Comparison of ENCODE assay signal across 8 cellular contexts in the genomic region with DNA sequence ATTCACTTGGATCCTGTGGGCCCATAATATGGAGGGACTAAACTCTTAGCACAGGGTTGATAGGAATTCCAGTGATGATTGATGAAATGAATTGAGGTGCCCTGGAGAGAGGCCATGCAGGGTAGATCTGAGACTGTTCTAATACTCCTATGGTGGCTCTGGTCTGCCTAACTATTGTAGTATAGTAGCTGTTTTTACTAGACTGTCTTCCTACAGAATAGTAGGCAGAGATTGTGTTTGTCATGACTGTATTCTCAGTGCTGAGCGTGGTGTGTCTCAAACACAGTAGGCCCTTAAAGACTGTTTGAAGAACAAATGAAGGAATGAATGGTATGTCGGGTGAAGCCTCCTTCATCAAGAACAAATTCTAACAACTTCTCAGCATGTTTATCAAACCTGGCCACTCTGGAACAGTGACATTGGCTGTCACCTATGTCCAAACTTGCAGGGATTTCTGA.
A peak's percentile ranks its signal among the peaks of the same experiment; 100 is the strongest.
DNase-seq lines count a peak whose midpoint lies in the region; ATAC-seq and TF ChIP-seq lines count a peak whose summit lies in the region.

No MANE protein-coding gene starts in this region.

- H3K4me3 ChIP-seq in BLaER1 treated with 17β-estradiol and CSF1 and Interleukin-3, amounts not matched to agents 10 nM and 100 nM, result no peak overlapping the region
- peak overlapping the region in 1 of 2 donors; percentile 46 for H3K4me3 ChIP-seq in ascending aorta
- H3K4me3 ChIP-seq in mucosa of descending colon, result no peak overlapping the region

- intact Hi-C loops in ascending aorta (cut with DNase I), result loop anchor here (5.0 to 10.0 kb wide), 3 partner anchors 106 to 367 kb away; a partner anchor contains a TSS
- intact Hi-C loops in mucosa of descending colon (cut with DNase I, micrococcal nuclease), result no loop called here

- ATAC-seq in HG02588 (IDR thresholded peaks at IDR 0.05; ENCODE audit: unreplicated experiment), result peak; percentile 2
- peak; percentile 9 for ATAC-seq in mucosa of descending colon

- no peak for DNase-seq in ascending aorta (ENCODE audit: low spot score in 2 of 2)
- no peak for DNase-seq in mucosa of descending colon
- no peak for DNase-seq in dermis blood vessel endothelial cell
- DNase-seq in NCI-H2227 (lab: John Stamatoyannopoulos, UW; ENCODE audit: unreplicated experiment), result no peak
- DNase-seq in activated gamma-delta T cell (lab: John Stamatoyannopoulos, UW), result no peak
- DNase-seq in HuH-7.5 (ENCODE audit: low spot score), result no peak

- no peaks in the 10 kb centered on the region for H3K36me3 ChIP-seq in BLaER1 treated with 17β-estradiol and CSF1 and Interleukin-3, amounts not matched to agents 10 nM and 100 nM
- H3K36me3 ChIP-seq in ascending aorta (no peaks in the 10 kb centered on the region), mucosa of descending colon (ENCODE audit: low read depth) (no peaks in the 10 kb centered on the region)

- TF ChIP-seq CTCF in ascending aorta (IDR thresholded peaks at IDR 0.05) (no peak), mucosa of descending colon (IDR thresholded peaks at IDR 0.05) (no peak)

- peaks cover 0 to 6% (median 0%) of the 10 kb centered on the region in 11 experiments; a peak in 1 of 22 replicates for H3K9me3 ChIP-seq in BLaER1 treated with 17β-estradiol and CSF1 and Interleukin-3, amounts not matched to agents 10 nM and 100 nM (replicated peaks in 1 of 11)
- H3K9me3 ChIP-seq in ascending aorta (no peaks in the 10 kb centered on the region), mucosa of descending colon (no peaks in the 10 kb centered on the region)

- H3K27ac ChIP-seq in BLaER1 treated with 17β-estradiol and CSF1 and Interleukin-3, amounts not matched to agents 10 nM and 100 nM, result peak overlapping the region in 9 of 11 experiments; percentile 50 to 85 (median 78); a peak in 18 of 22 replicates
- H3K27ac ChIP-seq in ascending aorta, result peak overlapping the region; percentile 77 to 88

- peaks cover 21 to 36% (median 32%) of the 10 kb centered on the region in 10 experiments for H3K4me1 ChIP-seq in BLaER1 treated with 17β-estradiol and CSF1 and Interleukin-3, amounts not matched to agents 10 nM and 100 nM
- H3K4me1 ChIP-seq in ascending aorta (peaks cover 7 to 28% of the 10 kb centered on the region in 2 donors), mucosa of descending colon (ENCODE audit: low read depth) (no peaks in the 10 kb centered on the region)

- H4K20me1 ChIP-seq in BLaER1 treated with 17β-estradiol and CSF1 and Interleukin-3, amounts not matched to agents 10 nM and 100 nM, result no peaks in the 10 kb centered on the region

- H3K4me2 ChIP-seq in BLaER1 treated with 17β-estradiol and CSF1 and Interleukin-3, amounts not matched to agents 10 nM and 100 nM, result peak overlapping the region; percentile 67 to 88 (median 82); a peak in 21 of 22 replicates

- peak overlapping the region in 9 of 11 experiments; percentile 60 to 76 (median 68); a peak in 16 of 22 replicates for H3K9ac ChIP-seq in BLaER1 treated with 17β-estradiol and CSF1 and Interleukin-3, amounts not matched to agents 10 nM and 100 nM

- H3K27me3 ChIP-seq in BLaER1 treated with 17β-estradiol and CSF1 and Interleukin-3, amounts not matched to agents 10 nM and 100 nM, result no peaks in the 10 kb centered on the region
- H3K27me3 ChIP-seq in ascending aorta, result no peaks in the 10 kb centered on the region
